ENCODE assay signal across 18 cellular contexts in genomic region chr14:83260751-83261150, GRCh38.
"Had no signal": no experiment of that assay in that cellular context is flagged by ENCODE, and none has a peak within 500 bp of the region (broad histone marks: within the 10 kb centered on the region; RNA-seq: fewer than 3 reads in every experiment).

No MANE protein-coding gene starts in this region.

- H3K36me3 Mint-ChIP-seq: activated naive CD4-positive, alpha-beta T cell treated with anti-CD3 and anti-CD28 coated beads, Interleukin-2, amount 50 U/mL, for 24 hours; brain; naive B cell; stimulated activated memory B cell treated with anti-CD40 and anti-IgM and Interleukin-4, amounts not matched to agents 10 μg/mL and 1 μg/mL and 100 μg/mL, for 72 hours had no signal

- ATAC-seq: gastroesophageal sphincter; left cardiac atrium; lower lobe of right lung; right cardiac atrium; stimulated activated memory B cell treated with anti-CD40 and anti-IgM and Interleukin-4, amounts not matched to agents 10 μg/mL and 1 μg/mL and 100 μg/mL, for 72 hours had no signal

- H3K4me3 Mint-ChIP-seq: activated naive CD4-positive, alpha-beta T cell treated with anti-CD3 and anti-CD28 coated beads, Interleukin-2, amount 50 U/mL, for 24 hours; brain; dendritic cell treated with granulocyte-macrophage colony-stimulating factor and Interleukin-4, amounts not matched to agents 40 ng/mL and 50 ng/mL, for 4 days; naive B cell; stimulated activated memory B cell treated with anti-CD40 and anti-IgM and Interleukin-4, amounts not matched to agents 10 μg/mL and 1 μg/mL and 100 μg/mL, for 72 hours had no signal

- H3K4me3 ChIP-seq: gastroesophageal sphincter, lower lobe of right lung, tibial nerve had no signal

- H3K36me3 ChIP-seq: gastroesophageal sphincter, lower lobe of right lung, neutrophil, tibial nerve had no signal

- H3K27ac Mint-ChIP-seq: activated naive CD4-positive, alpha-beta T cell treated with anti-CD3 and anti-CD28 coated beads, Interleukin-2, amount 50 U/mL, for 24 hours; brain; dendritic cell treated with granulocyte-macrophage colony-stimulating factor and Interleukin-4, amounts not matched to agents 40 ng/mL and 50 ng/mL, for 4 days; naive B cell; stimulated activated memory B cell treated with anti-CD40 and anti-IgM and Interleukin-4, amounts not matched to agents 10 μg/mL and 1 μg/mL and 100 μg/mL, for 72 hours had no signal

- H3K9me3 Mint-ChIP-seq: activated naive CD4-positive, alpha-beta T cell treated with anti-CD3 and anti-CD28 coated beads, Interleukin-2, amount 50 U/mL, for 24 hours; brain; dendritic cell treated with granulocyte-macrophage colony-stimulating factor and Interleukin-4, amounts not matched to agents 40 ng/mL and 50 ng/mL, for 4 days had no signal

- H3K4me1 ChIP-seq: gastroesophageal sphincter, lower lobe of right lung, tibial nerve had no signal

- DNase-seq: activated effector memory CD4-positive, alpha-beta T cell treated with Interleukin-2 at 50 U/mL for 16 hours; activated T-cell treated with anti-CD3 and anti-CD28 coated beads, Interleukin-2, amount 50 U/mL, for 1 hour; amniotic stem cell; hippocampal formation; left cardiac atrium; lower lobe of right lung; midbrain; naive B cell; right cardiac atrium; small intestine; T-helper 2 cell had no signal

- H3K9me3 ChIP-seq: gastroesophageal sphincter, lower lobe of right lung, neutrophil, tibial nerve had no signal

- H3K4me1 Mint-ChIP-seq: activated naive CD4-positive, alpha-beta T cell treated with anti-CD3 and anti-CD28 coated beads, Interleukin-2, amount 50 U/mL, for 24 hours; brain; naive B cell; stimulated activated memory B cell treated with anti-CD40 and anti-IgM and Interleukin-4, amounts not matched to agents 10 μg/mL and 1 μg/mL and 100 μg/mL, for 72 hours had no signal

- H3K27me3 Mint-ChIP-seq: activated naive CD4-positive, alpha-beta T cell treated with anti-CD3 and anti-CD28 coated beads, Interleukin-2, amount 50 U/mL, for 24 hours; dendritic cell treated with granulocyte-macrophage colony-stimulating factor and Interleukin-4, amounts not matched to agents 40 ng/mL and 50 ng/mL, for 4 days; naive B cell; stimulated activated memory B cell treated with anti-CD40 and anti-IgM and Interleukin-4, amounts not matched to agents 10 μg/mL and 1 μg/mL and 100 μg/mL, for 72 hours had no signal

- H3K27me3 ChIP-seq: gastroesophageal sphincter, neutrophil, tibial nerve had no signal
